In the genomic region with DNA sequence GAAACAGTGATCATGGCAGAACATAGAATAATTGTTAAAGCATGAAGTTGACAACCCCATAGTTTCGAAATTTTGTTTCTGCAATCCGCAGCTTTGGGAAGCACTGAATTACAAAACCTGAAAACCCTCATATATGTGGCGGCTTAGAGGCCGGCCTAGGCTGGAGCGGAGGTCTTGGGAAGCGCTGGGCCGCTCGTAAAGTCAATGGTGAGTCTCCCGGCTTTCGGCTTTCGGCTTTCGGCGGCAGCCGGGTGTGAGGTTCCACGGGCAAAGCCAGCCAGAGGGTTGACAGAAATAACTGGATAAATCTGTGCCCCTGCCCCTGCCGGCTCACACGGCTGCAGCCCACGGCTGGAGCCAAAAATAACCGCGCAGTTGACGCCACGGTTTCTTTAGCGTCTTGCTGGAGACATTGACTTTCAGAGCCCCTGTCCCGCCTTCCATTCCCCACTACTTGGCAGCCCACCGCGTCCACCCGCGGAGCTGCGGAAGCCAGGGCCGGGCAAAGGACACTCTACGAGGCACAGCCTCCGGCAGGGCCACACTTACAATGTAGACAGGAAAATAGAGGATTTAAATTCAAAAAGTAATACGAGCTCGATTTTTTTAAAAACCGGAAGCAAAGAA, we compare ENCODE assay signal across 10 cellular contexts. TPM values are rescaled to one million over a fixed set of nuclear protein-coding genes. Genes with fewer than 3 reads are reported as not detected.
DNase-seq lines count a peak whose midpoint lies in the region; TF ChIP-seq lines count a peak whose summit lies in the region.
"Had no signal": no experiment of that assay in that cellular context is flagged by ENCODE, and none has a peak within 500 bp of the region (broad histone marks: within the 10 kb centered on the region; RNA-seq: fewer than 3 reads in every experiment).

No MANE protein-coding gene starts in this region.

- H3K79me2 ChIP-seq in MM.1S (ENCODE audit: low read length) (no peaks in the 10 kb centered on the region), mammary epithelial cell (ENCODE audit: insufficient read depth, low read length) (no peaks in the 10 kb centered on the region)

- H4K8ac ChIP-seq in mesenchymal stem cell (ENCODE audit: low read length), result no peak overlapping the region

- H2BK120ac ChIP-seq in mesenchymal stem cell (ENCODE audit: low read depth, low read length), result no peak overlapping the region

- no peak overlapping the region for H3K9ac ChIP-seq in MM.1S (ENCODE audit: low read length)
- no peak overlapping the region for H3K9ac ChIP-seq in mammary epithelial cell (ENCODE audit: insufficient read depth, low read length)
- H3K9ac ChIP-seq in mesenchymal stem cell (ENCODE audit: low read length), result peak overlapping the region; percentile 24

- H3K27me3 ChIP-seq in MM.1S (replicated peaks; ENCODE audit: insufficient read depth, low read length), result peaks cover 26% of the 10 kb centered on the region
- H3K27me3 ChIP-seq in mammary epithelial cell (ENCODE audit: insufficient read depth, low read length), result peaks cover 12% of the 10 kb centered on the region
- peaks cover 46 to 56% of the 10 kb centered on the region in 2 experiments for H3K27me3 ChIP-seq in mesenchymal stem cell (ENCODE audit: control insufficient read depth in 1 of 2, insufficient read depth in 1 of 2, low read length in 2 of 2)

- no peak overlapping the region for H3K27ac ChIP-seq in MM.1S (ENCODE audit: low read length)
- no peak overlapping the region for H3K27ac ChIP-seq in mammary epithelial cell (ENCODE audit: insufficient read depth, low read depth, low read length)
- H3K27ac ChIP-seq in mesenchymal stem cell (ENCODE audit: low read length, poor library complexity, severe bottlenecking), result no peak overlapping the region
- no peak overlapping the region for H3K27ac ChIP-seq in caudate nucleus (ENCODE audit: low read depth, low read length)
- H3K27ac ChIP-seq: SJSA1 had no signal

- no peak overlapping the region for H3K18ac ChIP-seq in mesenchymal stem cell (ENCODE audit: low read depth in 1 of 2, low read length in 2 of 2)

- no peak overlapping the region for H4K91ac ChIP-seq in mesenchymal stem cell (ENCODE audit: low read length)

- peak overlapping the region; percentile 52 for H3K4me3 ChIP-seq in AG09309 (ENCODE audit: control insufficient read depth, low read depth, low read length)
- no peak overlapping the region for H3K4me3 ChIP-seq in MM.1S (ENCODE audit: low read length)
- peak overlapping the region in 1 of 3 experiments; percentile 16 for H3K4me3 ChIP-seq in mammary epithelial cell (replicated peaks in 1 of 3; ENCODE audit: insufficient read depth in 1 of 3, low read depth in 2 of 3, low read length in 3 of 3)
- peak overlapping the region in 1 of 2 experiments; percentile 63 for H3K4me3 ChIP-seq in mesenchymal stem cell (ENCODE audit: insufficient read depth in 1 of 2, low read depth in 1 of 2, low read length in 2 of 2)
- H3K4me3 ChIP-seq: SJSA1 had no signal

- in situ Hi-C loops in mammary epithelial cell (cut with MboI; ENCODE audit: low sequenced_read_pairs in 2 of 2), result no loop called here

- no peaks in the 10 kb centered on the region for H3K9me3 ChIP-seq in MM.1S (replicated peaks; ENCODE audit: insufficient read depth, low read length)
- no peaks in the 10 kb centered on the region for H3K9me3 ChIP-seq in mammary epithelial cell (replicated peaks; ENCODE audit: insufficient read depth, low read length)
- H3K9me3 ChIP-seq in mesenchymal stem cell (ENCODE audit: control insufficient read depth, low read length), result no peaks in the 10 kb centered on the region
- H3K9me3 ChIP-seq: SJSA1 had no signal

- H2AK5ac ChIP-seq in mesenchymal stem cell (ENCODE audit: low read length, severe bottlenecking), result no peak overlapping the region

- H3F3A ChIP-seq in MM.1S (ENCODE audit: insufficient read depth, low read length), result no peaks in the 10 kb centered on the region

- no peak overlapping the region for H3K4ac ChIP-seq in mesenchymal stem cell (ENCODE audit: low read depth in 1 of 2, low read length in 2 of 2)

- no peak overlapping the region for H3K23ac ChIP-seq in mesenchymal stem cell (ENCODE audit: low read length in 2 of 2)

- H3K79me1 ChIP-seq in mesenchymal stem cell (replicated peaks; ENCODE audit: low read length, poor library complexity, severe bottlenecking), result peaks cover 9% of the 10 kb centered on the region

- TF ChIP-seq CTCF in AG09309 (IDR thresholded peaks at IDR 0.05; ENCODE audit: control insufficient read depth, insufficient read depth, low read depth, low read length, missing control alignments) (no peak), MM.1S (IDR thresholded peaks at IDR 0.05; ENCODE audit: low read length) (no peak), mammary epithelial cell (conservative IDR thresholded peaks at IDR 0.05 in 1 of 2, IDR thresholded peaks at IDR 0.05 in 1 of 2; ENCODE audit: extremely low read depth in 1 of 2, insufficient read depth in 1 of 2, low read depth in 1 of 2, low read length in 2 of 2) (no peak)

- H3K4me2 ChIP-seq in MM.1S (ENCODE audit: low read depth, low read length) (peak overlapping the region; percentile 18; the same call in 1 of the 2 replicates), mammary epithelial cell (ENCODE audit: insufficient read depth, low read depth, low read length) (peak overlapping the region; percentile 63), mesenchymal stem cell (ENCODE audit: low read length, poor library complexity, severe bottlenecking) (peak overlapping the region; percentile 56)

- H3K9me2 ChIP-seq in MM.1S (replicated peaks; ENCODE audit: insufficient read depth, low read length), result no peaks in the 10 kb centered on the region

- intact Hi-C loops in mammary epithelial cell (cut with micrococcal nuclease), result no loop called here

- H4K20me1 ChIP-seq in MM.1S (ENCODE audit: insufficient read depth, low read length) (no peaks in the 10 kb centered on the region), mammary epithelial cell (ENCODE audit: insufficient read depth, low read length) (no peaks in the 10 kb centered on the region)

- WGBS in mammary epithelial cell (ENCODE audit: low coverage, missing lambda C conversion rate), result 31% methylated on average over 34 of the region's 35 CpGs
- 4% methylated on average over 34 of the region's 35 CpGs for WGBS in mesenchymal stem cell

- BruUV-seq in mammary epithelial cell (replicated peaks; lab: Mats Ljungman, UMichigan), result no TSS peak

- no peak overlapping the region for H3K14ac ChIP-seq in mesenchymal stem cell (ENCODE audit: low read length in 2 of 2)

- H2BK15ac ChIP-seq in mesenchymal stem cell (ENCODE audit: low read depth, poor library complexity, severe bottlenecking), result no peak overlapping the region

- H3K4me1 ChIP-seq in MM.1S (ENCODE audit: low read length), result no peaks in the 10 kb centered on the region
- no peaks in the 10 kb centered on the region for H3K4me1 ChIP-seq in mammary epithelial cell (ENCODE audit: insufficient read depth, low read length)
- H3K4me1 ChIP-seq in mesenchymal stem cell (ENCODE audit: control insufficient read depth, insufficient read depth, low read depth, low read length), result peaks cover 6% of the 10 kb centered on the region
- H3K4me1 ChIP-seq: SJSA1 had no signal

- H3K36me3 ChIP-seq in MM.1S (replicated peaks; ENCODE audit: insufficient read depth, low read length) (no peaks in the 10 kb centered on the region), mammary epithelial cell (ENCODE audit: insufficient read depth, low read length) (no peaks in the 10 kb centered on the region), mesenchymal stem cell (ENCODE audit: control insufficient read depth in 1 of 2, insufficient read depth in 2 of 2, low read depth in 1 of 2, low read length in 2 of 2) (peaks cover 0 to 16% of the 10 kb centered on the region in 2 experiments)
- H3K36me3 ChIP-seq: SJSA1 had no signal

- H2BK12ac ChIP-seq in mesenchymal stem cell (ENCODE audit: low read length in 2 of 2), result no peak overlapping the region

- H2AFZ ChIP-seq in MM.1S (ENCODE audit: low read length) (no peak overlapping the region), mammary epithelial cell (ENCODE audit: low read depth, low read length) (peak overlapping the region; percentile 63), mesenchymal stem cell (ENCODE audit: low read depth, low read length) (no peak overlapping the region)

- no peak overlapping the region for H2BK5ac ChIP-seq in mesenchymal stem cell (ENCODE audit: low read depth, low read length, poor library complexity, severe bottlenecking)

- dilution Hi-C loops in mammary epithelial cell (cut with HindIII; ENCODE audit: low sequenced_read_pairs), result no loop called here

- DNase-seq in AG09309 (ENCODE audit: low read depth) (peak; percentile 18), MM.1S (no peak), mammary epithelial cell (no peak), mesenchymal stem cell (peak; percentile 33), foreskin melanocyte (no peak), cerebellar cortex (ENCODE audit: low spot score) (no peak), NCI-H774 (lab: John Stamatoyannopoulos, UW) (no peak), caudate nucleus (lab: John Stamatoyannopoulos, UW) (no peak)
- DNase-seq: NCI-H1436 treated with DMSO at 0.1 percent for 48 hours had no signal

- CTCF ChIA-PET in mammary epithelial cell (lab: Charles Lee; ENCODE audit: low non-redundant PET), result interaction anchor here (0.6 kb wide), 1 partner anchor 58 kb away, joined by 8 read pairs; no protein-coding TSS in a partner anchor

RNA-seq across cellular contexts. Expression of a gene that starts 6.9 kb away (rescaled TPM):
- under 1 TPM in 1 of 2 donors, not detected in 1; 0.67 TPM for total RNA-seq in mammary epithelial cell
- polyA plus RNA-seq in mammary epithelial cell, result not detected
- polyA minus RNA-seq in mammary epithelial cell, result not detected
- 0.22 TPM for polyA plus RNA-seq in mesenchymal stem cell (2013, experiment 1 of 2)
- polyA plus RNA-seq in mesenchymal stem cell (2013, experiment 2 of 2), result 0.16 TPM
- total RNA-seq: SJSA1 had no signal

RNA-seq across cellular contexts. Expression of a gene that starts 28.5 kb away (rescaled TPM):
- 1 to 10 TPM in 1 of 2 donors, not detected in 1; 1.3 TPM for total RNA-seq in mammary epithelial cell
- polyA plus RNA-seq in mammary epithelial cell, result 0.03 TPM
- not detected for polyA minus RNA-seq in mammary epithelial cell
- not detected for polyA plus RNA-seq in mesenchymal stem cell (2013, experiment 1 of 2)
- polyA plus RNA-seq in mesenchymal stem cell (2013, experiment 2 of 2), result 0.10 TPM
- total RNA-seq: SJSA1 had no signal

Comparison
In these comparisons a context has a peak if more than half of its experiments do, and no peak if none do; other contexts are left out.
1. DNase-seq: peak in AG09309 (single experiment) and mesenchymal stem cell (single experiment); none in MM.1S (single experiment), mammary epithelial cell (single experiment), foreskin melanocyte (single experiment), cerebellar cortex (single experiment), NCI-H774 (single experiment) and caudate nucleus (0 of 61).
2. Peak in every context shown above with its lines, with median percentiles within 50 percentile points of each other: H3K4me2 ChIP-seq.